Comparison of ENCODE assay signal across 7 cellular contexts in the genomic region with DNA sequence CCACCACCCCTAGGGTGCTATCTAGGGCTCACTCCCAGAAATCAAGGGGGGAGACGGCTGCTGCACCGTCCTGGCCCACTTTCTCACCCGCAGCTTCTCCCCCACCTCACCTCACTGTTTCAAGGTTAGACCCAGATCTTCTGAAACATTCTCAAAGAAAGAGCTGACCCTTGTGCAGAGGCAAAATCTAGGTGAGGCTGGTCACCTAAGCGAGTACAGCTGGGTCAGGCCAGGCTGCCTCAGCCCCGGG. TPM values are rescaled to one million over a fixed set of nuclear protein-coding genes. Genes with fewer than 3 reads are reported as not detected.
DNase-seq lines count a peak whose midpoint lies in the region; ATAC-seq and TF ChIP-seq lines count a peak whose summit lies in the region.

No MANE protein-coding gene starts in this region.

- no peaks in the 10 kb centered on the region for H3K27me3 Mint-ChIP-seq in activated CD4-positive, alpha-beta memory T cell treated with anti-CD3 and anti-CD28 coated beads for 36 hours
- no peaks in the 10 kb centered on the region for H3K27me3 Mint-ChIP-seq in stimulated activated memory B cell treated with anti-CD40 and anti-IgM and Interleukin-4, amounts not matched to agents 10 μg/mL and 1 μg/mL and 100 μg/mL, for 72 hours

- H3K4me3 Mint-ChIP-seq in activated CD4-positive, alpha-beta memory T cell treated with anti-CD3 and anti-CD28 coated beads for 36 hours = peak overlapping the region; percentile 87
- H3K4me3 Mint-ChIP-seq in stimulated activated memory B cell treated with anti-CD40 and anti-IgM and Interleukin-4, amounts not matched to agents 10 μg/mL and 1 μg/mL and 100 μg/mL, for 72 hours = peak overlapping the region; percentile 79

- peaks cover 6% of the 10 kb centered on the region for H3K36me3 Mint-ChIP-seq in activated CD4-positive, alpha-beta memory T cell treated with anti-CD3 and anti-CD28 coated beads for 36 hours
- peaks cover 50% of the 10 kb centered on the region for H3K36me3 Mint-ChIP-seq in stimulated activated memory B cell treated with anti-CD40 and anti-IgM and Interleukin-4, amounts not matched to agents 10 μg/mL and 1 μg/mL and 100 μg/mL, for 72 hours

- no peaks in the 10 kb centered on the region for H3K9me3 ChIP-seq in iPS DF 6.9 (ENCODE audit: control insufficient read depth, insufficient read depth, low read length)

- H3K27ac ChIP-seq in iPS DF 6.9 (ENCODE audit: low read length) = no peak overlapping the region

- ATAC-seq in stimulated activated memory B cell treated with anti-CD40 and anti-IgM and Interleukin-4, amounts not matched to agents 10 μg/mL and 1 μg/mL and 100 μg/mL, for 72 hours = no peak
- ATAC-seq in GM18870 (IDR thresholded peaks at IDR 0.05; ENCODE audit: unreplicated experiment) (no peak), HG03139 (IDR thresholded peaks at IDR 0.05; ENCODE audit: unreplicated experiment) (no peak)

- H3K27ac Mint-ChIP-seq in activated CD4-positive, alpha-beta memory T cell treated with anti-CD3 and anti-CD28 coated beads for 36 hours = peak overlapping the region; percentile 90
- H3K27ac Mint-ChIP-seq in stimulated activated memory B cell treated with anti-CD40 and anti-IgM and Interleukin-4, amounts not matched to agents 10 μg/mL and 1 μg/mL and 100 μg/mL, for 72 hours = peak overlapping the region; percentile 89

- peaks cover 20% of the 10 kb centered on the region for H3K4me1 Mint-ChIP-seq in activated CD4-positive, alpha-beta memory T cell treated with anti-CD3 and anti-CD28 coated beads for 36 hours (ENCODE audit: low read depth)
- H3K4me1 Mint-ChIP-seq in stimulated activated memory B cell treated with anti-CD40 and anti-IgM and Interleukin-4, amounts not matched to agents 10 μg/mL and 1 μg/mL and 100 μg/mL, for 72 hours = peaks cover 25% of the 10 kb centered on the region

- no peaks in the 10 kb centered on the region; the same call in none of the 2 replicates for H3K4me1 ChIP-seq in iPS DF 6.9 (ENCODE audit: control insufficient read depth, insufficient read depth, low read length)

- H3K4me3 ChIP-seq in HFF-Myc (replicated peaks; ENCODE audit: low read depth, low read length) (peak overlapping the region; percentile 62), iPS DF 6.9 (ENCODE audit: low read length) (peak overlapping the region; percentile 70)

- no CpG with 5 or more reads among the region's 5 CpGs for WGBS in iPS DF 6.9 (ENCODE audit: insufficient coverage, insufficient read length)

- CTCF ChIA-PET in activated CD4-positive, alpha-beta memory T cell treated with anti-CD3 and anti-CD28 coated beads for 36 hours (lab: Charles Lee) = interaction anchor here (1.1 to 4.9 kb wide), 5 partner anchors 9 to 42 kb away, joined by 3 to 49 read pairs (median 5); a partner anchor contains a TSS

- intact Hi-C loops in activated CD4-positive, alpha-beta memory T cell treated with anti-CD3 and anti-CD28 coated beads for 36 hours (cut with micrococcal nuclease) = loop anchor here (2.0 kb wide), 1 partner anchor 42 kb away; a partner anchor contains a TSS

- no peaks in the 10 kb centered on the region; the same call in 1 of the 2 replicates for H3K36me3 ChIP-seq in iPS DF 6.9 (ENCODE audit: control insufficient read depth, insufficient read depth, low read length)

- POLR2A ChIA-PET in activated CD4-positive, alpha-beta memory T cell treated with anti-CD3 and anti-CD28 coated beads for 36 hours (lab: Charles Lee) = interaction anchor here (0.6 to 1.8 kb wide), 11 partner anchors 10 to 404 kb away, joined by 3 to 6 read pairs (median 4); a partner anchor contains a TSS

- no peaks in the 10 kb centered on the region for H3K27me3 ChIP-seq in iPS DF 6.9 (ENCODE audit: control insufficient read depth, insufficient read depth, low read length)

- DNase-seq in HFF-Myc (ENCODE audit: extremely low read depth, low read depth) (no peak), iPS DF 6.9 (ENCODE audit: low read depth, low spot score) (no peak), anterior cingulate cortex (lab: John Stamatoyannopoulos, UW) (no peak)
- no peak for DNase-seq in activated CD4-positive, alpha-beta memory T cell treated with anti-CD3 and anti-CD28 coated beads for 36 hours

- no peak for TF ChIP-seq CTCF in HFF-Myc (IDR thresholded peaks at IDR 0.05; ENCODE audit: low read depth, low read length, missing control alignments)

- no peaks in the 10 kb centered on the region for H3K9me3 Mint-ChIP-seq in activated CD4-positive, alpha-beta memory T cell treated with anti-CD3 and anti-CD28 coated beads for 36 hours
- no peaks in the 10 kb centered on the region for H3K9me3 Mint-ChIP-seq in stimulated activated memory B cell treated with anti-CD40 and anti-IgM and Interleukin-4, amounts not matched to agents 10 μg/mL and 1 μg/mL and 100 μg/mL, for 72 hours

RNA-seq across cellular contexts. Expression of a gene that starts 27.0 kb away (rescaled TPM):
- 10 to 100 TPM; 19.0 to 19.1 TPM for total RNA-seq in activated CD4-positive, alpha-beta memory T cell treated with anti-CD3 and anti-CD28 coated beads for 36 hours

RNA-seq across cellular contexts. Expression of a gene that starts 27.1 kb away (rescaled TPM):
- total RNA-seq in activated CD4-positive, alpha-beta memory T cell treated with anti-CD3 and anti-CD28 coated beads for 36 hours = 10 to 100 TPM; 59.6 to 60.8 TPM

RNA-seq across cellular contexts. Expression of a gene that starts 35.8 kb away (rescaled TPM):
- total RNA-seq in activated CD4-positive, alpha-beta memory T cell treated with anti-CD3 and anti-CD28 coated beads for 36 hours = 10 to 100 TPM; 26.0 to 33.4 TPM

RNA-seq across cellular contexts. Expression of a gene that starts 41.8 kb away (rescaled TPM):
- 10 to 100 TPM; 14.1 to 15.0 TPM for total RNA-seq in activated CD4-positive, alpha-beta memory T cell treated with anti-CD3 and anti-CD28 coated beads for 36 hours

RNA-seq across cellular contexts. Expression of a gene that starts 45.3 kb away (rescaled TPM):
- under 1 TPM; 0.17 to 0.31 TPM for total RNA-seq in activated CD4-positive, alpha-beta memory T cell treated with anti-CD3 and anti-CD28 coated beads for 36 hours
